ENCODE assay signal across 15 cellular contexts in genomic region chr3:165852710-165853109, GRCh38. TPM values are rescaled to one million over a fixed set of nuclear protein-coding genes. Genes with fewer than 3 reads are reported as not detected.
A peak's percentile ranks its signal among the peaks of the same experiment; 100 is the strongest.
DNase-seq lines count a peak whose midpoint lies in the region; FAIRE-seq and TF ChIP-seq lines count a peak whose summit lies in the region.
"Had no signal": no experiment of that assay in that cellular context is flagged by ENCODE, and none has a peak within 500 bp of the region (broad histone marks: within the 10 kb centered on the region; RNA-seq: fewer than 3 reads in every experiment).

No MANE protein-coding gene starts in this region.

- H3K4me3 ChIP-seq in SK-N-SH (ENCODE audit: low read depth in 2 of 2, low read length in 1 of 2) (no peak overlapping the region), fibroblast of mammary gland (ENCODE audit: control insufficient read depth, low read depth, low read length) (no peak overlapping the region)
- H3K4me3 ChIP-seq: BLaER1, K562, SJSA1 had no signal

- peak overlapping the region in 2 of 3 experiments; percentile 12 to 83 for H3K27ac Mint-ChIP-seq in nephron
- H3K27ac Mint-ChIP-seq: H9 had no signal

- POLR2A ChIA-PET in SK-N-SH (lab: Yijun Ruan, JAX): no interaction called here

- no peak overlapping the region for H3K4me3 Mint-ChIP-seq in nephron
- H3K4me3 Mint-ChIP-seq: H9 had no signal

- no peaks in the 10 kb centered on the region for H3K36me3 ChIP-seq in SK-N-SH (replicated peaks in 1 of 2; ENCODE audit: control insufficient read depth in 1 of 2, insufficient read depth in 2 of 2, low read length in 1 of 2)
- H3K36me3 ChIP-seq: BLaER1, SJSA1 had no signal

- no peak overlapping the region for H3K9ac ChIP-seq in SK-N-SH
- H3K9ac ChIP-seq: BLaER1 had no signal

- CTCF ChIA-PET in SK-N-SH (lab: Yijun Ruan, JAX): no interaction called here

- H3F3A ChIP-seq in SK-N-SH (replicated peaks; ENCODE audit: insufficient read depth): no peaks in the 10 kb centered on the region

- H3K79me2 ChIP-seq in SK-N-SH (ENCODE audit: insufficient read depth): no peaks in the 10 kb centered on the region

- TF ChIP-seq EP300 in SK-N-SH (IDR thresholded peaks at IDR 0.05; ENCODE audit: borderline replicate concordance in 1 of 2, low read depth in 1 of 2, low read length in 1 of 2): no peak

- H4K20me1 ChIP-seq in SK-N-SH (ENCODE audit: insufficient read depth): no peaks in the 10 kb centered on the region
- H4K20me1 ChIP-seq: BLaER1 had no signal

- DNase-seq in D721Med (ENCODE audit: insufficient read length, low spot score): no peak
- DNase-seq in SK-N-SH: no peak
- DNase-seq in fibroblast of mammary gland (ENCODE audit: low read depth): peak; percentile 11
- DNase-seq in GF-D8 (lab: John Stamatoyannopoulos, UW): no peak
- DNase-seq in SHP77 treated with DMSO at 0.1 percent for 48 hours (lab: John Stamatoyannopoulos, UW): no peak
- DNase-seq in SW 1271 (lab: John Stamatoyannopoulos, UW): no peak
- DNase-seq in EL: no peak
- DNase-seq: H9, NCI-H187 had no signal

- H3K4me1 Mint-ChIP-seq in nephron: peaks cover 8% of the 10 kb centered on the region
- H3K4me1 Mint-ChIP-seq: H9 had no signal

- no peak for TF ChIP-seq RAD21 in SK-N-SH (IDR thresholded peaks at IDR 0.05; ENCODE audit: low read length)

- no peaks in the 10 kb centered on the region for H3K27me3 Mint-ChIP-seq in nephron (ENCODE audit: low read depth)

- FAIRE-seq in D721Med (lab: Jason Lieb, UNC): peak; percentile 21
- FAIRE-seq: A204.1, K562 had no signal

- H3K9me3 Mint-ChIP-seq in nephron: no peaks in the 10 kb centered on the region

- H3K9me2 ChIP-seq in SK-N-SH: no peaks in the 10 kb centered on the region

- H3K9me3 ChIP-seq in SK-N-SH: no peaks in the 10 kb centered on the region
- H3K9me3 ChIP-seq: BLaER1, SJSA1 had no signal

- no peak overlapping the region for H3K27ac ChIP-seq in SK-N-SH (ENCODE audit: low read depth in 2 of 2, low read length in 1 of 2)
- H3K27ac ChIP-seq: BLaER1, RWPE1, SJSA1 had no signal

- TF ChIP-seq CTCF in D721Med (IDR thresholded peaks at IDR 0.05; ENCODE audit: insufficient read depth, missing control alignments) (no peak), SK-N-SH (IDR thresholded peaks at IDR 0.05) (no peak), fibroblast of mammary gland (conservative IDR thresholded peaks at IDR 0.05; ENCODE audit: control insufficient read depth, insufficient read depth, low read depth, low read length) (no peak), nephron (IDR thresholded peaks at IDR 0.05; ENCODE audit: unreplicated experiment in 3 of 3) (no peak)

- H3K4me2 ChIP-seq in SK-N-SH: no peak overlapping the region
- H3K4me2 ChIP-seq: BLaER1 had no signal

- no peak overlapping the region for H2AFZ ChIP-seq in SK-N-SH (ENCODE audit: low read depth)

- no peaks in the 10 kb centered on the region for H3K27me3 ChIP-seq in SK-N-SH (ENCODE audit: insufficient read depth)
- H3K27me3 ChIP-seq: BLaER1, SJSA1 had no signal

- H3K36me3 Mint-ChIP-seq in nephron (ENCODE audit: low read depth): no peaks in the 10 kb centered on the region

- H3K4me1 ChIP-seq in SK-N-SH (ENCODE audit: control insufficient read depth in 1 of 2, insufficient read depth in 2 of 2, low read depth in 1 of 2, low read length in 1 of 2): no peaks in the 10 kb centered on the region; a peak in 1 of 4 replicates
- H3K4me1 ChIP-seq: BLaER1, SJSA1 had no signal

TF ChIP-seq in SK-N-SH, 30 proteins besides CTCF, POLR2A, EP300 and RAD21:
- TF ChIP-seq FOSL2 (IDR thresholded peaks at IDR 0.05; ENCODE audit: borderline replicate concordance, low read depth): 0 out of 2 replicates have a peak, but pooled peaks have one; percentile 11
- no peak for TF ChIP-seq USF1 (IDR thresholded peaks at IDR 0.05; ENCODE audit: borderline replicate concordance, low read depth)
- peak; percentile 51 for TF ChIP-seq PBX3 (IDR thresholded peaks at IDR 0.05)

RNA-seq across cellular contexts. Expression of gene BCHE, which starts 15.5 kb away (rescaled TPM):
- not detected in 2 replicates for polyA plus RNA-seq in SK-N-SH (2012; rRNA removed)
- polyA plus RNA-seq in SK-N-SH (2012; cell fraction: cytosol; rRNA removed): 0.01 TPM in 1 of 2 replicates, not detected in the other
- polyA plus RNA-seq in SK-N-SH (2012; cell fraction: nucleus; rRNA removed): not detected in 2 replicates
